ENCODE assay signal across 13 cellular contexts in genomic region chr2:112061840-112062239, GRCh38. TPM values are rescaled to one million over a fixed set of nuclear protein-coding genes. Genes with fewer than 3 reads are reported as not detected.
DNase-seq lines count a peak whose midpoint lies in the region; ATAC-seq and TF ChIP-seq lines count a peak whose summit lies in the region.
"Had no signal": no experiment of that assay in that cellular context is flagged by ENCODE, and none has a peak within 500 bp of the region (broad histone marks: within the 10 kb centered on the region; RNA-seq: fewer than 3 reads in every experiment).

No MANE protein-coding gene starts in this region.

- H2AK5ac ChIP-seq in IMR-90 (ENCODE audit: low read depth, low read length), result peak overlapping the region; percentile 37; the same call in 1 of the 2 replicates

- no CpG with 5 or more reads among the region's 2 CpGs for WGBS in IMR-90 (ENCODE audit: extremely low coverage in 2 of 2, insufficient read length in 1 of 2), 2 experiments

- dilution Hi-C loops in IMR-90 (cut with HindIII; ENCODE audit: low sequenced_read_pairs, unreplicated experiment), result no loop called here

- H3K56ac ChIP-seq in IMR-90 (ENCODE audit: extremely low read depth, insufficient read depth, low read length), result no peak overlapping the region

- no peak for TF ChIP-seq RAD21 in IMR-90 (IDR thresholded peaks at IDR 0.05; ENCODE audit: low read length)

- no peak overlapping the region for H3K18ac ChIP-seq in IMR-90 (ENCODE audit: low read depth, low read length)

- H2BK20ac ChIP-seq in IMR-90 (ENCODE audit: low read depth, low read length), result peak overlapping the region; percentile 18; the same call in 1 of the 2 replicates

- H3K4me2 ChIP-seq in IMR-90 (ENCODE audit: low read depth, low read length), result no peak overlapping the region

- H3K9me3 Mint-ChIP-seq in activated CD8-positive, alpha-beta T cell treated with anti-CD3 and anti-CD28 coated beads for 36 hours, result peaks cover 9% of the 10 kb centered on the region
- no peaks in the 10 kb centered on the region for H3K9me3 Mint-ChIP-seq in activated CD8-positive, alpha-beta T cell treated with anti-CD3 and anti-CD28 coated beads, Interleukin-2, amount 10 ng/mL, durations not matched to agents 7 days and 5 days (ENCODE audit: insufficient read depth)
- peaks cover 2 to 8% of the 10 kb centered on the region in 2 donors for H3K9me3 Mint-ChIP-seq in activated T-cell treated with anti-CD3 and anti-CD28 coated beads, Interleukin-2, amount 50 U/mL, for 72 hours

- peaks cover 49 to 75% of the 10 kb centered on the region in 2 experiments for H3K79me1 ChIP-seq in IMR-90 (ENCODE audit: low read depth in 1 of 2, low read length in 2 of 2)

- H3K27ac Mint-ChIP-seq in activated CD8-positive, alpha-beta T cell treated with anti-CD3 and anti-CD28 coated beads for 36 hours, result peak overlapping the region; percentile 78
- H3K27ac Mint-ChIP-seq in activated CD8-positive, alpha-beta T cell treated with anti-CD3 and anti-CD28 coated beads, Interleukin-2, amount 10 ng/mL, durations not matched to agents 7 days and 5 days, result no peak overlapping the region
- H3K27ac Mint-ChIP-seq in activated T-cell treated with anti-CD3 and anti-CD28 coated beads, Interleukin-2, amount 50 U/mL, for 72 hours, result peak overlapping the region; percentile 38

- H2AK9ac ChIP-seq in IMR-90 (replicated peaks; ENCODE audit: low read depth, low read length, poor library complexity), result no peak overlapping the region

- H2BK120ac ChIP-seq in IMR-90 (ENCODE audit: low read depth, low read length), result no peak overlapping the region

- no peaks in the 10 kb centered on the region for H3K27me3 ChIP-seq in IMR-90 (ENCODE audit: control insufficient read depth, insufficient read depth, low read length)

- peaks cover 60% of the 10 kb centered on the region for H3K36me3 Mint-ChIP-seq in activated CD8-positive, alpha-beta T cell treated with anti-CD3 and anti-CD28 coated beads for 36 hours (ENCODE audit: low read depth)
- H3K36me3 Mint-ChIP-seq in activated CD8-positive, alpha-beta T cell treated with anti-CD3 and anti-CD28 coated beads, Interleukin-2, amount 10 ng/mL, durations not matched to agents 7 days and 5 days (ENCODE audit: low read depth), result peaks cover 73% of the 10 kb centered on the region
- peaks cover 17 to 48% of the 10 kb centered on the region in 2 donors for H3K36me3 Mint-ChIP-seq in activated T-cell treated with anti-CD3 and anti-CD28 coated beads, Interleukin-2, amount 50 U/mL, for 72 hours (ENCODE audit: insufficient read depth in 2 of 2)

- H2AFZ ChIP-seq in IMR-90 (replicated peaks; ENCODE audit: low read length, poor library complexity), result no peak overlapping the region

- peak overlapping the region; percentile 24; the same call in 1 of the 2 replicates for H3K23ac ChIP-seq in IMR-90 (ENCODE audit: low read depth, low read length)

- POLR2A ChIA-PET in activated CD8-positive, alpha-beta T cell treated with anti-CD3 and anti-CD28 coated beads for 36 hours (lab: Charles Lee), result interaction anchor here (1.8 kb wide), 1 partner anchor 178 kb away, joined by 5 read pairs; the partner anchor contains the start of gene ANAPC1
- POLR2A ChIA-PET in activated CD8-positive, alpha-beta T cell treated with anti-CD3 and anti-CD28 coated beads, Interleukin-2, amount 10 ng/mL, durations not matched to agents 7 days and 5 days (lab: Charles Lee), result no interaction called here
- POLR2A ChIA-PET in IMR-90 (lab: Charles Lee; ENCODE audit: unreplicated experiment), result no interaction called here

- in situ Hi-C loops in IMR-90 (cut with MboI; ENCODE audit: low sequenced_read_pairs), result no loop called here

- TF ChIP-seq CTCF in activated CD8-positive, alpha-beta T cell treated with anti-CD3 and anti-CD28 coated beads for 36 hours (IDR thresholded peaks at IDR 0.05), result no peak
- TF ChIP-seq CTCF in IMR-90 (conservative IDR thresholded peaks at IDR 0.05; ENCODE audit: low read depth, low read length), result no peak

- BruUV-seq in IMR-90 (replicated peaks; lab: Mats Ljungman, UMichigan), result no TSS peak

- H4K8ac ChIP-seq in IMR-90 (ENCODE audit: low read depth in 2 of 2, low read length in 2 of 2), result no peak overlapping the region

- H3K4me3 Mint-ChIP-seq in activated CD8-positive, alpha-beta T cell treated with anti-CD3 and anti-CD28 coated beads for 36 hours, result no peak overlapping the region
- H3K4me3 Mint-ChIP-seq in activated CD8-positive, alpha-beta T cell treated with anti-CD3 and anti-CD28 coated beads, Interleukin-2, amount 10 ng/mL, durations not matched to agents 7 days and 5 days, result no peak overlapping the region
- peak overlapping the region; percentile 13 to 15 for H3K4me3 Mint-ChIP-seq in activated T-cell treated with anti-CD3 and anti-CD28 coated beads, Interleukin-2, amount 50 U/mL, for 72 hours

- peaks cover 23% of the 10 kb centered on the region for H3K9me1 ChIP-seq in IMR-90 (ENCODE audit: insufficient read depth, low read length)

- peak overlapping the region; percentile 14; the same call in 1 of the 2 replicates for H4K91ac ChIP-seq in IMR-90 (ENCODE audit: insufficient read depth, low read depth, low read length)

- TF ChIP-seq POLR2A in IMR-90 (IDR thresholded peaks at IDR 0.05; ENCODE audit: low read depth, low read length), result no peak

- no peak overlapping the region; the same call in 1 of the 2 replicates for H3K4ac ChIP-seq in IMR-90 (ENCODE audit: low read depth, low read length)

- no peak overlapping the region for H2BK15ac ChIP-seq in IMR-90 (ENCODE audit: low read depth, low read length)

- intact Hi-C loops in activated CD8-positive, alpha-beta T cell treated with anti-CD3 and anti-CD28 coated beads for 36 hours (cut with micrococcal nuclease), result no loop called here
- intact Hi-C loops in IMR-90 (cut with micrococcal nuclease), result no loop called here

- H3K27me3 Mint-ChIP-seq in activated CD8-positive, alpha-beta T cell treated with anti-CD3 and anti-CD28 coated beads for 36 hours, result no peaks in the 10 kb centered on the region
- H3K27me3 Mint-ChIP-seq in activated CD8-positive, alpha-beta T cell treated with anti-CD3 and anti-CD28 coated beads, Interleukin-2, amount 10 ng/mL, durations not matched to agents 7 days and 5 days (ENCODE audit: low read depth), result no peaks in the 10 kb centered on the region
- H3K27me3 Mint-ChIP-seq in activated T-cell treated with anti-CD3 and anti-CD28 coated beads, Interleukin-2, amount 50 U/mL, for 72 hours (ENCODE audit: low read depth), result no peaks in the 10 kb centered on the region

- no peak overlapping the region for H3K14ac ChIP-seq in IMR-90 (replicated peaks; ENCODE audit: low read depth, low read length)

- no peak for ATAC-seq in activated CD8-positive, alpha-beta T cell treated with anti-CD3 and anti-CD28 coated beads for 36 hours
- ATAC-seq in activated CD8-positive, alpha-beta T cell treated with anti-CD3 and anti-CD28 coated beads, Interleukin-2, amount 10 ng/mL, durations not matched to agents 7 days and 5 days, result no peak
- ATAC-seq in IMR-90 (ENCODE audit: low read depth), result no peak
- peak; percentile 69 to 70 for ATAC-seq in activated T-cell treated with anti-CD3 and anti-CD28 coated beads, Interleukin-2, amount 50 U/mL, for 72 hours (replicated peaks in 1 of 2)
- no peak for ATAC-seq in SK-N-SH treated with all-trans-retinoic acid at 6 μM for 48 hours

- H3K4me1 ChIP-seq in IMR-90 (ENCODE audit: control insufficient read depth, insufficient read depth, low read length), result peaks cover 24% of the 10 kb centered on the region

- no peak overlapping the region for H3K9ac ChIP-seq in IMR-90 (ENCODE audit: low read depth, low read length)

- H4K20me1 ChIP-seq in IMR-90 (ENCODE audit: insufficient read depth, low read length), result peaks cover 20% of the 10 kb centered on the region

- H3K36me3 ChIP-seq in IMR-90 (ENCODE audit: control insufficient read depth, insufficient read depth, low read length), result peaks cover 30% of the 10 kb centered on the region

- peaks cover 52% of the 10 kb centered on the region for H3K4me1 Mint-ChIP-seq in activated CD8-positive, alpha-beta T cell treated with anti-CD3 and anti-CD28 coated beads for 36 hours (ENCODE audit: low read depth)
- H3K4me1 Mint-ChIP-seq in activated CD8-positive, alpha-beta T cell treated with anti-CD3 and anti-CD28 coated beads, Interleukin-2, amount 10 ng/mL, durations not matched to agents 7 days and 5 days (ENCODE audit: low read depth), result peaks cover 53% of the 10 kb centered on the region
- peaks cover 67% of the 10 kb centered on the region for H3K4me1 Mint-ChIP-seq in activated T-cell treated with anti-CD3 and anti-CD28 coated beads, Interleukin-2, amount 50 U/mL, for 72 hours (ENCODE audit: low read depth)

- H3K4me3 ChIP-seq in IMR-90 (ENCODE audit: insufficient read depth, low read depth, low read length), result no peak overlapping the region

- H4K5ac ChIP-seq in IMR-90 (ENCODE audit: low read depth, low read length), result no peak overlapping the region

- H3K27ac ChIP-seq in IMR-90 (ENCODE audit: insufficient read depth, low read length), result no peak overlapping the region
- H3K27ac ChIP-seq: C4-2B had no signal

- H2BK5ac ChIP-seq in IMR-90 (ENCODE audit: low read depth, low read length, poor library complexity, severe bottlenecking), result no peak overlapping the region

- H3K9me3 ChIP-seq in IMR-90 (ENCODE audit: control insufficient read depth, insufficient read depth, low read length), result no peaks in the 10 kb centered on the region

- no peak for DNase-seq in activated CD8-positive, alpha-beta T cell treated with anti-CD3 and anti-CD28 coated beads for 36 hours
- no peak for DNase-seq in activated CD8-positive, alpha-beta T cell treated with anti-CD3 and anti-CD28 coated beads, Interleukin-2, amount 10 ng/mL, durations not matched to agents 7 days and 5 days
- DNase-seq in IMR-90 (no peak), cerebellum (ENCODE audit: low spot score) (no peak)
- peak in 1 of 2 donors; percentile 18 for DNase-seq in activated T-cell treated with anti-CD3 and anti-CD28 coated beads, Interleukin-2, amount 50 U/mL, for 72 hours
- peak; percentile 28 for DNase-seq in stimulated activated CD8-positive, alpha-beta memory T cell treated with anti-CD3 and anti-CD28 coated beads, Interleukin-4, amount 100 ng/mL, for 48 hours
- DNase-seq: DND-41, NCI-H1048, NCI-H1436 treated with DMSO at 0.1 percent for 48 hours, NCI-H2029 treated with DMSO at 0.1 percent for 48 hours, NCI-H510A treated with DMSO at 0.1 percent for 48 hours had no signal

- CTCF ChIA-PET in activated CD8-positive, alpha-beta T cell treated with anti-CD3 and anti-CD28 coated beads for 36 hours (lab: Charles Lee), result no interaction called here
- CTCF ChIA-PET in activated CD8-positive, alpha-beta T cell treated with anti-CD3 and anti-CD28 coated beads, Interleukin-2, amount 10 ng/mL, durations not matched to agents 7 days and 5 days (lab: Charles Lee), result no interaction called here
- CTCF ChIA-PET in IMR-90 (lab: Yijun Ruan, JAX), result no interaction called here

RNA-seq across cellular contexts. Expression of gene TMEM87B, which starts 6.8 kb away (rescaled TPM):
- 10 to 100 TPM; 11.4 to 12.2 TPM for total RNA-seq in activated CD8-positive, alpha-beta T cell treated with anti-CD3 and anti-CD28 coated beads for 36 hours
- total RNA-seq in activated CD8-positive, alpha-beta T cell treated with anti-CD3 and anti-CD28 coated beads, Interleukin-2, amount 10 ng/mL, durations not matched to agents 7 days and 5 days, result 10 to 100 TPM; 18.6 to 19.9 TPM
- total RNA-seq in IMR-90 (2012; rRNA removed) (6.3 and 16.9 TPM in 2 replicates), cerebellum (11.5 TPM)
- polyA plus RNA-seq in IMR-90 (2012; rRNA removed), result 8.8 and 12.5 TPM in 2 replicates
- 2.8 and 3.4 TPM in 2 replicates for polyA plus RNA-seq in IMR-90 (2012; cell fraction: cytosol; rRNA removed)
- 7.8 and 22.3 TPM in 2 replicates for polyA plus RNA-seq in IMR-90 (2012; cell fraction: nucleus; rRNA removed; ENCODE audit: low replicate concordance)
- 10 to 100 TPM; 31.2 to 36.4 TPM for total RNA-seq in activated T-cell treated with anti-CD3 and anti-CD28 coated beads, Interleukin-2, amount 50 U/mL, for 72 hours

Comparison
In these comparisons a context has a peak if more than half of its experiments do, and no peak if none do; other contexts are left out.
1. ATAC-seq: peak in activated T-cell treated with anti-CD3 and anti-CD28 coated beads, Interleukin-2, amount 50 U/mL, for 72 hours (2 of 2); none in activated CD8-positive, alpha-beta T cell treated with anti-CD3 and anti-CD28 coated beads for 36 hours (single experiment), activated CD8-positive, alpha-beta T cell treated with anti-CD3 and anti-CD28 coated beads, Interleukin-2, amount 10 ng/mL, durations not matched to agents 7 days and 5 days (single experiment), IMR-90 (single experiment) and SK-N-SH treated with all-trans-retinoic acid at 6 μM for 48 hours (single experiment).
2. H3K4me3 Mint-ChIP-seq: peak in activated T-cell treated with anti-CD3 and anti-CD28 coated beads, Interleukin-2, amount 50 U/mL, for 72 hours (2 of 2); none in activated CD8-positive, alpha-beta T cell treated with anti-CD3 and anti-CD28 coated beads for 36 hours (single experiment) and activated CD8-positive, alpha-beta T cell treated with anti-CD3 and anti-CD28 coated beads, Interleukin-2, amount 10 ng/mL, durations not matched to agents 7 days and 5 days (single experiment).